ENCODE assay signal across 11 cellular contexts in the genomic region with DNA sequence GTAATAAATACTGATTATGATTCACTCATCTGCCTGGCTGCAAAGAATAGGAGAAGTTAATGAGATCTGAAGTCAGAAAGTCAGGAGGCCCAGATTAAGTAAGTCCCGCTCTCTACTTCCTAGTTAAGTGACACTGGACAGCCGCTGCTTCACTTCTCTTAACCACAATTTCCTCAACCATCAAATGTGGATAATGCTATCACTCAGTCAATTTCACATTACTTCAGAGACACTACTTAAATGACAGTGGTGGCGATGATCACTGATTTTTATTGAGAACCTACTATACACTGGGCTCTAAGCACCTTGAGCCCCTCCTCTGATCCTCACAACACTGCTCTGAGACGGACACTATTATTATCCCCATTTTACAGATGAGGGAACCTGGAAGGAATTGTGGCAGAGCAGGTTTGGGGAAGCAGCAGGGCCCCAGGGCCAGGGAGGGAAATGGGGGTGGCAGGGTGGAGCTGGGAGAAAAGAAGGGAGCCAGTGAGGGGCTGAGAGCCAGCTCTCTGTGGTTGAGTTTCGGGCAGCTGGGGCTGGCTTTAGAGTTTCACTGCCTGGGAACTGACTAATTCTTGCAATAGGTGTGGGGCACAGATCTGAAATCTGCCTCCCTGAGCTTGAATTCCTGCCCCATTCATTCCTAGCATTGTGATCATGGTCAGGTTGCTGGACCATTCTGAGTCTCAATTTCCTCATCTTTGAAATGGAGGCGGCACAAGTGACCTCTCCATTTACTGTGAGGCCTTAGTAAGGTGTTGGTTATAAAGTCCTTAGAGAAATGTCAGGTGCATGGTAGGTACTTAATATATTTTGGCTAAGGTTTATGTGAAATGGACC. TPM values are rescaled to one million over a fixed set of nuclear protein-coding genes. Genes with fewer than 3 reads are reported as not detected.
DNase-seq lines count a peak whose midpoint lies in the region; ATAC-seq and TF ChIP-seq lines count a peak whose summit lies in the region.
"Had no signal": no experiment of that assay in that cellular context is flagged by ENCODE, and none has a peak within 500 bp of the region (broad histone marks: within the 10 kb centered on the region; RNA-seq: fewer than 3 reads in every experiment).

No MANE protein-coding gene starts in this region.

- H3K9me3 ChIP-seq in PC-3 (ENCODE audit: low read length) (no peaks in the 10 kb centered on the region), spleen (no peaks in the 10 kb centered on the region)
- H3K9me3 ChIP-seq: A549 had no signal

- DNase-seq in activated CD4-positive, alpha-beta T cell treated with anti-CD3 and anti-CD28 coated beads, Interleukin-2, amount 10 ng/mL, durations not matched to agents 24 days and 14 days = no peak
- DNase-seq in activated CD4-positive, alpha-beta T cell treated with anti-CD3 and anti-CD28 coated beads, Interleukin-2, amount 50 U/mL, for 4 hours = no peak
- DNase-seq in PC-3 (peak; percentile 13), caudate nucleus (lab: John Stamatoyannopoulos, UW) (no peak), spleen (no peak), Right ventricle myocardium inferior (ENCODE audit: missing footprints) (no peak), activated gamma-delta T cell (lab: John Stamatoyannopoulos, UW) (no peak)
- DNase-seq: NCI-H1048 had no signal

- H3K9ac ChIP-seq in PC-3 (ENCODE audit: low read length) = no peak overlapping the region

- no TSS peak for BruUV-seq in PC-3 (replicated peaks; lab: Mats Ljungman, UMichigan)

- H2AFZ ChIP-seq in PC-3 (ENCODE audit: low read length) = no peak overlapping the region

- H3K79me2 ChIP-seq in PC-3 (ENCODE audit: low read length) = peaks cover 15% of the 10 kb centered on the region

- H3K9me2 ChIP-seq in PC-3 (replicated peaks; ENCODE audit: low read length) = no peaks in the 10 kb centered on the region

- H3K4me1 ChIP-seq in PC-3 (ENCODE audit: insufficient read depth, low read length) = peaks cover 35% of the 10 kb centered on the region
- H3K4me1 ChIP-seq in spleen = peaks cover 17 to 80% (median 55%) of the 10 kb centered on the region in 6 donors

- intact Hi-C loops in activated CD4-positive, alpha-beta T cell treated with anti-CD3 and anti-CD28 coated beads, Interleukin-2, amount 10 ng/mL, durations not matched to agents 24 days and 14 days (cut with micrococcal nuclease) = loop anchor here (5.0 to 10.0 kb wide), 3 partner anchors 51 to 421 kb away; a partner anchor contains a TSS
- intact Hi-C loops in PC-3 (cut with micrococcal nuclease) = no loop called here
- intact Hi-C loops in spleen (cut with DNase I; ENCODE audit: low total_unique reads) = no loop called here
- intact Hi-C loops in Right ventricle myocardium inferior (cut with DNase I) = loop anchor here (10.0 kb wide), 1 partner anchor 189 kb away; a partner anchor contains a TSS

- no peaks in the 10 kb centered on the region for H3K9me3 Mint-ChIP-seq in activated CD4-positive, alpha-beta T cell treated with anti-CD3 and anti-CD28 coated beads, Interleukin-2, amount 10 ng/mL, durations not matched to agents 24 days and 14 days
- H3K9me3 Mint-ChIP-seq: stimulated activated naive CD8-positive, alpha-beta T cell treated with anti-CD3 and anti-CD28 coated beads, Interleukin-15, Interleukin-2, amounts not matched to agents 100 ng/mL and 50 ng/mL, for 24 hours had no signal

- TF ChIP-seq CTCF in PC-3 (conservative IDR thresholded peaks at IDR 0.05; ENCODE audit: low read depth, low read length) = no peak
- TF ChIP-seq CTCF in spleen (IDR thresholded peaks at IDR 0.05 in 8 of 11, conservative IDR thresholded peaks at IDR 0.05 in 3 of 11) = no peak

- H3K27ac Mint-ChIP-seq in activated CD4-positive, alpha-beta T cell treated with anti-CD3 and anti-CD28 coated beads, Interleukin-2, amount 10 ng/mL, durations not matched to agents 24 days and 14 days = peak overlapping the region; percentile 61
- H3K27ac Mint-ChIP-seq: stimulated activated naive CD8-positive, alpha-beta T cell treated with anti-CD3 and anti-CD28 coated beads, Interleukin-15, Interleukin-2, amounts not matched to agents 100 ng/mL and 50 ng/mL, for 24 hours had no signal

- peaks cover 1% of the 10 kb centered on the region for H3K36me3 Mint-ChIP-seq in activated CD4-positive, alpha-beta T cell treated with anti-CD3 and anti-CD28 coated beads, Interleukin-2, amount 10 ng/mL, durations not matched to agents 24 days and 14 days (ENCODE audit: low read depth)

- CTCF ChIA-PET in PC-3 (lab: Charles Lee) = no interaction called here

- H4K20me1 ChIP-seq in PC-3 (ENCODE audit: low read length) = no peaks in the 10 kb centered on the region

- POLR2A ChIA-PET in PC-3 (lab: Charles Lee; ENCODE audit: unreplicated experiment) = no interaction called here

- H3K4me2 ChIP-seq in PC-3 (ENCODE audit: low read length) = no peak overlapping the region
- H3K4me2 ChIP-seq: A549 had no signal

- H3K4me3 ChIP-seq in PC-3 (ENCODE audit: low read length) (no peak overlapping the region), spleen (peak overlapping the region in 1 of 8 donors; percentile 31)
- H3K4me3 ChIP-seq: A549 had no signal

- H3K4me3 Mint-ChIP-seq in activated CD4-positive, alpha-beta T cell treated with anti-CD3 and anti-CD28 coated beads, Interleukin-2, amount 10 ng/mL, durations not matched to agents 24 days and 14 days = peak overlapping the region; percentile 11
- H3K4me3 Mint-ChIP-seq: stimulated activated naive CD8-positive, alpha-beta T cell treated with anti-CD3 and anti-CD28 coated beads, Interleukin-15, Interleukin-2, amounts not matched to agents 100 ng/mL and 50 ng/mL, for 24 hours had no signal

- peaks cover 43% of the 10 kb centered on the region for H3K4me1 Mint-ChIP-seq in activated CD4-positive, alpha-beta T cell treated with anti-CD3 and anti-CD28 coated beads, Interleukin-2, amount 10 ng/mL, durations not matched to agents 24 days and 14 days

- H3K27me3 ChIP-seq in PC-3 (ENCODE audit: low read length) = no peaks in the 10 kb centered on the region
- H3K27me3 ChIP-seq in spleen (replicated peaks in 1 of 7) = peaks cover 0 to 25% (median 0%) of the 10 kb centered on the region in 7 donors

- ATAC-seq in PC-3 (no peak), Right ventricle myocardium inferior (no peak), GM18520 (IDR thresholded peaks at IDR 0.05; ENCODE audit: unreplicated experiment) (no peak)
- ATAC-seq: A549 had no signal

- H3K27me3 Mint-ChIP-seq in activated CD4-positive, alpha-beta T cell treated with anti-CD3 and anti-CD28 coated beads, Interleukin-2, amount 10 ng/mL, durations not matched to agents 24 days and 14 days = no peaks in the 10 kb centered on the region
- H3K27me3 Mint-ChIP-seq: stimulated activated naive CD8-positive, alpha-beta T cell treated with anti-CD3 and anti-CD28 coated beads, Interleukin-15, Interleukin-2, amounts not matched to agents 100 ng/mL and 50 ng/mL, for 24 hours had no signal

- TF ChIP-seq POLR2A in spleen (IDR thresholded peaks at IDR 0.05) = no peak

- H3K36me3 ChIP-seq in PC-3 (ENCODE audit: low read depth, low read length) (no peaks in the 10 kb centered on the region), spleen (no peaks in the 10 kb centered on the region)

- no peaks in the 10 kb centered on the region for H3F3A ChIP-seq in PC-3 (ENCODE audit: low read length, unreplicated experiment)

- H3K27ac ChIP-seq in PC-3 (ENCODE audit: low read length) = no peak overlapping the region
- peak overlapping the region; percentile 26 for H3K27ac ChIP-seq in caudate nucleus (ENCODE audit: low read depth, low read length)
- peak overlapping the region; percentile 14 to 88 (median 80) for H3K27ac ChIP-seq in spleen
- H3K27ac ChIP-seq: A549 had no signal

- 45 to 63% (median 52%) methylated on average over 6 of the region's 6 CpGs for WGBS in spleen, 5 donors

RNA-seq across cellular contexts. Expression of a gene that starts 2.5 kb away (rescaled TPM):
- 30.4 and 33.7 TPM in 2 replicates for total RNA-seq in activated CD4-positive, alpha-beta T cell treated with anti-CD3 and anti-CD28 coated beads, Interleukin-2, amount 10 ng/mL, durations not matched to agents 24 days and 14 days
- total RNA-seq in PC-3 (2014; rRNA removed) (7.0 and 8.3 TPM in 2 replicates), spleen (10 to 100 TPM in 2 of 7 donors, 1 to 10 TPM in 5; 3.4 to 18.9 (median 8.4) TPM), Right ventricle myocardium inferior (0.76 TPM)
- 1 to 10 TPM in 2 of 3 donors, under 1 TPM in 1; 0.89 to 2.3 (median 1.5) TPM for polyA plus RNA-seq in spleen

RNA-seq across cellular contexts. Expression of a gene that starts 25.8 kb away (rescaled TPM):
- 21.2 and 23.5 TPM in 2 replicates for total RNA-seq in activated CD4-positive, alpha-beta T cell treated with anti-CD3 and anti-CD28 coated beads, Interleukin-2, amount 10 ng/mL, durations not matched to agents 24 days and 14 days
- total RNA-seq in PC-3 (2014; rRNA removed) (77.7 and 92.5 TPM in 2 replicates), spleen (100 to 1,000 TPM in 1 of 7 donors, 10 to 100 TPM in 6; 49.5 to 122 (median 65.4) TPM), Right ventricle myocardium inferior (90.3 TPM)
- polyA plus RNA-seq in spleen = 100 to 1,000 TPM in 2 of 3 donors, 10 to 100 TPM in 1; 59.8 to 118 (median 109) TPM

RNA-seq across cellular contexts. Expression of a gene that starts 49.5 kb away (rescaled TPM):
- 0.40 and 0.63 TPM in 2 replicates for total RNA-seq in activated CD4-positive, alpha-beta T cell treated with anti-CD3 and anti-CD28 coated beads, Interleukin-2, amount 10 ng/mL, durations not matched to agents 24 days and 14 days
- total RNA-seq in PC-3 (2014; rRNA removed) (12.8 and 17.0 TPM in 2 replicates), spleen (10 to 100 TPM in 4 of 7 donors, 1 to 10 TPM in 3; 7.7 to 13.8 (median 10.5) TPM), Right ventricle myocardium inferior (44.3 TPM)
- 1 to 10 TPM; 2.9 to 7.4 (median 3.0) TPM for polyA plus RNA-seq in spleen

Comparison
In these comparisons a context has a peak if more than half of its experiments do, and no peak if none do; other contexts are left out.
1. intact Hi-C loops: an anchor here in activated CD4-positive, alpha-beta T cell treated with anti-CD3 and anti-CD28 coated beads, Interleukin-2, amount 10 ng/mL, durations not matched to agents 24 days and 14 days (5.0 to 10.0 kb wide) and Right ventricle myocardium inferior (10.0 kb wide); none called in PC-3 and spleen.